In the genomic region with DNA sequence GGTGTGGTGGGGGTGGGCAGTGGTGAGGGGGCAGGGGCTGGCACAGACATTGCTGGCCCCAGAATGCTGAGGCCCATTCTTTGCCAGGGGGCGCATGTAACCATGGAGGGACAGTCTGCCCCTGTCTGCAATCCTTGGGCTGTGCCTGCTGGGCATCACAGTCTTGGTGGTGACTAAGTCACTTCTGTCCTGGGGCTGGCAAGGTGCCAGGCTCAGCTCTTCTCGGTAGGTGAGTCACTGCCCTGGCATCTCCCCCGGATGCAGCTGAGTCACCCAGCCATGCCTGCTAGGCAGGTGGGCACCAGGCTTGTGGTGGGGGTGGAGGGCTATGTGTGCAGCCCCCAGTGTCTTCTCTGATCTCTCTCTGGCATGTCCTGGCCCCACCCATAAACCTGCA, we compare ENCODE assay signal across 1 cellular context.
TF ChIP-seq lines count a peak whose summit lies in the region.

No MANE protein-coding gene starts in this region.

TF ChIP-seq in HepG2, 621 proteins besides CTCF, POLR2A, EP300 and RAD21 (continued from another document and continues in another):
- TF ChIP-seq, protein P1, sequence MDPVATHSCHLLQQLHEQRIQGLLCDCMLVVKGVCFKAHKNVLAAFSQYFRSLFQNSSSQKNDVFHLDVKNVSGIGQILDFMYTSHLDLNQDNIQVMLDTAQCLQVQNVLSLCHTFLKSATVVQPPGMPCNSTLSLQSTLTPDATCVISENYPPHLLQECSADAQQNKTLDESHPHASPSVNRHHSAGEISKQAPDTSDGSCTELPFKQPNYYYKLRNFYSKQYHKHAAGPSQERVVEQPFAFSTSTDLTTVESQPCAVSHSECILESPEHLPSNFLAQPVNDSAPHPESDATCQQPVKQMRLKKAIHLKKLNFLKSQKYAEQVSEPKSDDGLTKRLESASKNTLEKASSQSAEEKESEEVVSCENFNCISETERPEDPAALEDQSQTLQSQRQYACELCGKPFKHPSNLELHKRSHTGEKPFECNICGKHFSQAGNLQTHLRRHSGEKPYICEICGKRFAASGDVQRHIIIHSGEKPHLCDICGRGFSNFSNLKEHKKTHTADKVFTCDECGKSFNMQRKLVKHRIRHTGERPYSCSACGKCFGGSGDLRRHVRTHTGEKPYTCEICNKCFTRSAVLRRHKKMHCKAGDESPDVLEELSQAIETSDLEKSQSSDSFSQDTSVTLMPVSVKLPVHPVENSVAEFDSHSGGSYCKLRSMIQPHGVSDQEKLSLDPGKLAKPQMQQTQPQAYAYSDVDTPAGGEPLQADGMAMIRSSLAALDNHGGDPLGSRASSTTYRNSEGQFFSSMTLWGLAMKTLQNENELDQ (CRISPR knock-in tag; IDR thresholded peaks at IDR 0.05; ENCODE audit: borderline replicate concordance), result no peak
- TF ChIP-seq BRF2 (CRISPR knock-in tag; IDR thresholded peaks at IDR 0.05) (no peak), NPAS2 (CRISPR knock-in tag; IDR thresholded peaks at IDR 0.05; ENCODE audit: borderline replicate concordance) (no peak), HES4 (CRISPR knock-in tag; IDR thresholded peaks at IDR 0.05; ENCODE audit: borderline replicate concordance) (no peak), SP5 (CRISPR knock-in tag; IDR thresholded peaks at IDR 0.05; ENCODE audit: borderline replicate concordance, low read depth) (no peak), JUNB (CRISPR knock-in tag; IDR thresholded peaks at IDR 0.05; ENCODE audit: borderline replicate concordance) (peak; percentile 38; the same call in 1 of the 2 replicates), ESRRA (CRISPR knock-in tag; IDR thresholded peaks at IDR 0.05; ENCODE audit: low read depth) (no peak), MTF1 (CRISPR knock-in tag; IDR thresholded peaks at IDR 0.05) (no peak), RNF219 (CRISPR knock-in tag; IDR thresholded peaks at IDR 0.05) (no peak), ZFP37 (CRISPR knock-in tag; IDR thresholded peaks at IDR 0.05; ENCODE audit: borderline replicate concordance) (no peak), NAIF1 (CRISPR knock-in tag; IDR thresholded peaks at IDR 0.05; ENCODE audit: borderline replicate concordance) (no peak), FOSL1 (CRISPR knock-in tag; IDR thresholded peaks at IDR 0.05; ENCODE audit: borderline replicate concordance) (peak; percentile 54), ELF1 (CRISPR knock-in tag; IDR thresholded peaks at IDR 0.05) (no peak), DZIP1 (CRISPR knock-in tag; IDR thresholded peaks at IDR 0.05) (no peak), RFXANK (CRISPR knock-in tag; IDR thresholded peaks at IDR 0.05) (no peak), SMYD3 (CRISPR knock-in tag; IDR thresholded peaks at IDR 0.05) (no peak), HNF4A (CRISPR knock-in tag; IDR thresholded peaks at IDR 0.05) (no peak), TRIM24 (CRISPR knock-in tag; IDR thresholded peaks at IDR 0.05) (no peak), HNRNPL (IDR thresholded peaks at IDR 0.05; ENCODE audit: low read depth, low read length) (peak; percentile 97), NFYC (CRISPR knock-in tag; IDR thresholded peaks at IDR 0.05) (no peak), RFX5 (IDR thresholded peaks at IDR 0.05; ENCODE audit: low read depth, low read length) (no peak), SIN3B (IDR thresholded peaks at IDR 0.05; ENCODE audit: low read length) (no peak), RBM39 (IDR thresholded peaks at IDR 0.05; ENCODE audit: low read depth, low read length, poor library complexity, severe bottlenecking) (no peak), RBAK (CRISPR knock-in tag; IDR thresholded peaks at IDR 0.05) (no peak), NFE2L1 (CRISPR knock-in tag; IDR thresholded peaks at IDR 0.05; ENCODE audit: borderline replicate concordance) (no peak), ZNF773 (CRISPR knock-in tag; IDR thresholded peaks at IDR 0.05; ENCODE audit: borderline replicate concordance) (no peak), NFIB (CRISPR knock-in tag; IDR thresholded peaks at IDR 0.05; ENCODE audit: borderline replicate concordance) (no peak), ZNF788 (CRISPR knock-in tag; IDR thresholded peaks at IDR 0.05; ENCODE audit: borderline replicate concordance) (no peak)
- TF ChIP-seq, protein P2, sequence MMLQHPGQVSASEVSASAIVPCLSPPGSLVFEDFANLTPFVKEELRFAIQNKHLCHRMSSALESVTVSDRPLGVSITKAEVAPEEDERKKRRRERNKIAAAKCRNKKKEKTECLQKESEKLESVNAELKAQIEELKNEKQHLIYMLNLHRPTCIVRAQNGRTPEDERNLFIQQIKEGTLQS (CRISPR knock-in tag; IDR thresholded peaks at IDR 0.05), result peak; percentile 79
- TF ChIP-seq, protein P3, sequence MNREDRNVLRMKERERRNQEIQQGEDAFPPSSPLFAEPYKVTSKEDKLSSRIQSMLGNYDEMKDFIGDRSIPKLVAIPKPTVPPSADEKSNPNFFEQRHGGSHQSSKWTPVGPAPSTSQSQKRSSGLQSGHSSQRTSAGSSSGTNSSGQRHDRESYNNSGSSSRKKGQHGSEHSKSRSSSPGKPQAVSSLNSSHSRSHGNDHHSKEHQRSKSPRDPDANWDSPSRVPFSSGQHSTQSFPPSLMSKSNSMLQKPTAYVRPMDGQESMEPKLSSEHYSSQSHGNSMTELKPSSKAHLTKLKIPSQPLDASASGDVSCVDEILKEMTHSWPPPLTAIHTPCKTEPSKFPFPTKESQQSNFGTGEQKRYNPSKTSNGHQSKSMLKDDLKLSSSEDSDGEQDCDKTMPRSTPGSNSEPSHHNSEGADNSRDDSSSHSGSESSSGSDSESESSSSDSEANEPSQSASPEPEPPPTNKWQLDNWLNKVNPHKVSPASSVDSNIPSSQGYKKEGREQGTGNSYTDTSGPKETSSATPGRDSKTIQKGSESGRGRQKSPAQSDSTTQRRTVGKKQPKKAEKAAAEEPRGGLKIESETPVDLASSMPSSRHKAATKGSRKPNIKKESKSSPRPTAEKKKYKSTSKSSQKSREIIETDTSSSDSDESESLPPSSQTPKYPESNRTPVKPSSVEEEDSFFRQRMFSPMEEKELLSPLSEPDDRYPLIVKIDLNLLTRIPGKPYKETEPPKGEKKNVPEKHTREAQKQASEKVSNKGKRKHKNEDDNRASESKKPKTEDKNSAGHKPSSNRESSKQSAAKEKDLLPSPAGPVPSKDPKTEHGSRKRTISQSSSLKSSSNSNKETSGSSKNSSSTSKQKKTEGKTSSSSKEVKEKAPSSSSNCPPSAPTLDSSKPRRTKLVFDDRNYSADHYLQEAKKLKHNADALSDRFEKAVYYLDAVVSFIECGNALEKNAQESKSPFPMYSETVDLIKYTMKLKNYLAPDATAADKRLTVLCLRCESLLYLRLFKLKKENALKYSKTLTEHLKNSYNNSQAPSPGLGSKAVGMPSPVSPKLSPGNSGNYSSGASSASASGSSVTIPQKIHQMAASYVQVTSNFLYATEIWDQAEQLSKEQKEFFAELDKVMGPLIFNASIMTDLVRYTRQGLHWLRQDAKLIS (CRISPR knock-in tag; IDR thresholded peaks at IDR 0.05), result no peak
- TF ChIP-seq, protein P4, sequence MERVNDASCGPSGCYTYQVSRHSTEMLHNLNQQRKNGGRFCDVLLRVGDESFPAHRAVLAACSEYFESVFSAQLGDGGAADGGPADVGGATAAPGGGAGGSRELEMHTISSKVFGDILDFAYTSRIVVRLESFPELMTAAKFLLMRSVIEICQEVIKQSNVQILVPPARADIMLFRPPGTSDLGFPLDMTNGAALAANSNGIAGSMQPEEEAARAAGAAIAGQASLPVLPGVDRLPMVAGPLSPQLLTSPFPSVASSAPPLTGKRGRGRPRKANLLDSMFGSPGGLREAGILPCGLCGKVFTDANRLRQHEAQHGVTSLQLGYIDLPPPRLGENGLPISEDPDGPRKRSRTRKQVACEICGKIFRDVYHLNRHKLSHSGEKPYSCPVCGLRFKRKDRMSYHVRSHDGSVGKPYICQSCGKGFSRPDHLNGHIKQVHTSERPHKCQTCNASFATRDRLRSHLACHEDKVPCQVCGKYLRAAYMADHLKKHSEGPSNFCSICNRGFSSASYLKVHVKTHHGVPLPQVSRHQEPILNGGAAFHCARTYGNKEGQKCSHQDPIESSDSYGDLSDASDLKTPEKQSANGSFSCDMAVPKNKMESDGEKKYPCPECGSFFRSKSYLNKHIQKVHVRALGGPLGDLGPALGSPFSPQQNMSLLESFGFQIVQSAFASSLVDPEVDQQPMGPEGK (CRISPR knock-in tag; IDR thresholded peaks at IDR 0.05), result peak; percentile 56
- TF ChIP-seq, protein P5, sequence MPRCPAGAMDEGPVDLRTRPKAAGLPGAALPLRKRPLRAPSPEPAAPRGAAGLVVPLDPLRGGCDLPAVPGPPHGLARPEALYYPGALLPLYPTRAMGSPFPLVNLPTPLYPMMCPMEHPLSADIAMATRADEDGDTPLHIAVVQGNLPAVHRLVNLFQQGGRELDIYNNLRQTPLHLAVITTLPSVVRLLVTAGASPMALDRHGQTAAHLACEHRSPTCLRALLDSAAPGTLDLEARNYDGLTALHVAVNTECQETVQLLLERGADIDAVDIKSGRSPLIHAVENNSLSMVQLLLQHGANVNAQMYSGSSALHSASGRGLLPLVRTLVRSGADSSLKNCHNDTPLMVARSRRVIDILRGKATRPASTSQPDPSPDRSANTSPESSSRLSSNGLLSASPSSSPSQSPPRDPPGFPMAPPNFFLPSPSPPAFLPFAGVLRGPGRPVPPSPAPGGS (CRISPR knock-in tag; IDR thresholded peaks at IDR 0.05), result no peak
- TF ChIP-seq, protein P6, sequence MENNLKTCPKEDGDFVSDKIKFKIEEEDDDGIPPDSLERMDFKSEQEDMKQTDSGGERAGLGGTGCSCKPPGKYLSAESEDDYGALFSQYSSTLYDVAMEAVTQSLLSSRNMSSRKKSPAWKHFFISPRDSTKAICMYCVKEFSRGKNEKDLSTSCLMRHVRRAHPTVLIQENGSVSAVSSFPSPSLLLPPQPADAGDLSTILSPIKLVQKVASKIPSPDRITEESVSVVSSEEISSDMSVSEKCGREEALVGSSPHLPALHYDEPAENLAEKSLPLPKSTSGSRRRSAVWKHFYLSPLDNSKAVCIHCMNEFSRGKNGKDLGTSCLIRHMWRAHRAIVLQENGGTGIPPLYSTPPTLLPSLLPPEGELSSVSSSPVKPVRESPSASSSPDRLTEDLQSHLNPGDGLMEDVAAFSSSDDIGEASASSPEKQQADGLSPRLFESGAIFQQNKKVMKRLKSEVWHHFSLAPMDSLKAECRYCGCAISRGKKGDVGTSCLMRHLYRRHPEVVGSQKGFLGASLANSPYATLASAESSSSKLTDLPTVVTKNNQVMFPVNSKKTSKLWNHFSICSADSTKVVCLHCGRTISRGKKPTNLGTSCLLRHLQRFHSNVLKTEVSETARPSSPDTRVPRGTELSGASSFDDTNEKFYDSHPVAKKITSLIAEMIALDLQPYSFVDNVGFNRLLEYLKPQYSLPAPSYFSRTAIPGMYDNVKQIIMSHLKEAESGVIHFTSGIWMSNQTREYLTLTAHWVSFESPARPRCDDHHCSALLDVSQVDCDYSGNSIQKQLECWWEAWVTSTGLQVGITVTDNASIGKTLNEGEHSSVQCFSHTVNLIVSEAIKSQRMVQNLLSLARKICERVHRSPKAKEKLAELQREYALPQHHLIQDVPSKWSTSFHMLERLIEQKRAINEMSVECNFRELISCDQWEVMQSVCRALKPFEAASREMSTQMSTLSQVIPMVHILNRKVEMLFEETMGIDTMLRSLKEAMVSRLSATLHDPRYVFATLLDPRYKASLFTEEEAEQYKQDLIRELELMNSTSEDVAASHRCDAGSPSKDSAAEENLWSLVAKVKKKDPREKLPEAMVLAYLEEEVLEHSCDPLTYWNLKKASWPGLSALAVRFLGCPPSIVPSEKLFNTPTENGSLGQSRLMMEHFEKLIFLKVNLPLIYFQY (CRISPR knock-in tag; IDR thresholded peaks at IDR 0.05; ENCODE audit: borderline replicate concordance), result no peak
- TF ChIP-seq, protein P7, sequence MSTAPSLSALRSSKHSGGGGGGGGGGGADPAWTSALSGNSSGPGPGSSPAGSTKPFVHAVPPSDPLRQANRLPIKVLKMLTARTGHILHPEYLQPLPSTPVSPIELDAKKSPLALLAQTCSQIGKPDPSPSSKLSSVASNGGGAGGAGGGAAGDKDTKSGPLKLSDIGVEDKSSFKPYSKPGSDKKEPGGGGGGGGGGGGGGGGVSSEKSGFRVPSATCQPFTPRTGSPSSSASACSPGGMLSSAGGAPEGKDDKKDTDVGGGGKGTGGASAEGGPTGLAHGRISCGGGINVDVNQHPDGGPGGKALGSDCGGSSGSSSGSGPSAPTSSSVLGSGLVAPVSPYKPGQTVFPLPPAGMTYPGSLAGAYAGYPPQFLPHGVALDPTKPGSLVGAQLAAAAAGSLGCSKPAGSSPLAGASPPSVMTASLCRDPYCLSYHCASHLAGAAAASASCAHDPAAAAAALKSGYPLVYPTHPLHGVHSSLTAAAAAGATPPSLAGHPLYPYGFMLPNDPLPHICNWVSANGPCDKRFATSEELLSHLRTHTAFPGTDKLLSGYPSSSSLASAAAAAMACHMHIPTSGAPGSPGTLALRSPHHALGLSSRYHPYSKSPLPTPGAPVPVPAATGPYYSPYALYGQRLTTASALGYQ (CRISPR knock-in tag; IDR thresholded peaks at IDR 0.05), result no peak
